1 cellular context compared by ENCODE assay signal in the genomic region with DNA sequence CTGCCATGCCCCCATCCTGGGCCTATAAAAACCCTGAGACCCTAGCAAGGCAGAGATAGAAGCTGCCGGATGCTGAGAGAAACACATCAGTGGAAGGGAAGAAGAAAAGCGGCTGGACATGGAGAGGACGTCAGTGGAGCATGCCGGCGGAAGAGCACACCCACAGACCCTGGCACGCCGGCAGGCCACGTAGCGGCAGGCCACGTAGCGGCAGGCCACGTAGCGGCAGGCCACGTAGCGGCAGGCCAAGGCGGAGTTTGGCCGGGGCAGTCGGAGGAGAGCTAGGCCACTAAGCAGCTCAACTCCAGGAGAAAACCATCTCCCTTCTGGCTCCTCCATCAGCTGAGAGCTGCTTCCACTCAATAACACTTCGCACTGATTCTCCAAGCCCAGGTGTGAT.
A peak's percentile ranks its signal among the peaks of the same experiment; 100 is the strongest.
TF ChIP-seq lines count a peak whose summit lies in the region.

No MANE protein-coding gene starts in this region.

TF ChIP-seq in K562, 482 proteins besides CTCF, POLR2A, EP300 and RAD21:
- TF ChIP-seq, protein P1, sequence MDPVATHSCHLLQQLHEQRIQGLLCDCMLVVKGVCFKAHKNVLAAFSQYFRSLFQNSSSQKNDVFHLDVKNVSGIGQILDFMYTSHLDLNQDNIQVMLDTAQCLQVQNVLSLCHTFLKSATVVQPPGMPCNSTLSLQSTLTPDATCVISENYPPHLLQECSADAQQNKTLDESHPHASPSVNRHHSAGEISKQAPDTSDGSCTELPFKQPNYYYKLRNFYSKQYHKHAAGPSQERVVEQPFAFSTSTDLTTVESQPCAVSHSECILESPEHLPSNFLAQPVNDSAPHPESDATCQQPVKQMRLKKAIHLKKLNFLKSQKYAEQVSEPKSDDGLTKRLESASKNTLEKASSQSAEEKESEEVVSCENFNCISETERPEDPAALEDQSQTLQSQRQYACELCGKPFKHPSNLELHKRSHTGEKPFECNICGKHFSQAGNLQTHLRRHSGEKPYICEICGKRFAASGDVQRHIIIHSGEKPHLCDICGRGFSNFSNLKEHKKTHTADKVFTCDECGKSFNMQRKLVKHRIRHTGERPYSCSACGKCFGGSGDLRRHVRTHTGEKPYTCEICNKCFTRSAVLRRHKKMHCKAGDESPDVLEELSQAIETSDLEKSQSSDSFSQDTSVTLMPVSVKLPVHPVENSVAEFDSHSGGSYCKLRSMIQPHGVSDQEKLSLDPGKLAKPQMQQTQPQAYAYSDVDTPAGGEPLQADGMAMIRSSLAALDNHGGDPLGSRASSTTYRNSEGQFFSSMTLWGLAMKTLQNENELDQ (CRISPR knock-in tag; IDR thresholded peaks at IDR 0.05; ENCODE audit: borderline replicate concordance): no peak
- TF ChIP-seq, protein P2, sequence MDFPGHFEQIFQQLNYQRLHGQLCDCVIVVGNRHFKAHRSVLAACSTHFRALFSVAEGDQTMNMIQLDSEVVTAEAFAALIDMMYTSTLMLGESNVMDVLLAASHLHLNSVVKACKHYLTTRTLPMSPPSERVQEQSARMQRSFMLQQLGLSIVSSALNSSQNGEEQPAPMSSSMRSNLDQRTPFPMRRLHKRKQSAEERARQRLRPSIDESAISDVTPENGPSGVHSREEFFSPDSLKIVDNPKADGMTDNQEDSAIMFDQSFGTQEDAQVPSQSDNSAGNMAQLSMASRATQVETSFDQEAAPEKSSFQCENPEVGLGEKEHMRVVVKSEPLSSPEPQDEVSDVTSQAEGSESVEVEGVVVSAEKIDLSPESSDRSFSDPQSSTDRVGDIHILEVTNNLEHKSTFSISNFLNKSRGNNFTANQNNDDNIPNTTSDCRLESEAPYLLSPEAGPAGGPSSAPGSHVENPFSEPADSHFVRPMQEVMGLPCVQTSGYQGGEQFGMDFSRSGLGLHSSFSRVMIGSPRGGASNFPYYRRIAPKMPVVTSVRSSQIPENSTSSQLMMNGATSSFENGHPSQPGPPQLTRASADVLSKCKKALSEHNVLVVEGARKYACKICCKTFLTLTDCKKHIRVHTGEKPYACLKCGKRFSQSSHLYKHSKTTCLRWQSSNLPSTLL (IDR thresholded peaks at IDR 0.05): 0 out of 2 replicates have a peak, but pooled peaks have one; percentile 2
- TF ChIP-seq, protein P3, sequence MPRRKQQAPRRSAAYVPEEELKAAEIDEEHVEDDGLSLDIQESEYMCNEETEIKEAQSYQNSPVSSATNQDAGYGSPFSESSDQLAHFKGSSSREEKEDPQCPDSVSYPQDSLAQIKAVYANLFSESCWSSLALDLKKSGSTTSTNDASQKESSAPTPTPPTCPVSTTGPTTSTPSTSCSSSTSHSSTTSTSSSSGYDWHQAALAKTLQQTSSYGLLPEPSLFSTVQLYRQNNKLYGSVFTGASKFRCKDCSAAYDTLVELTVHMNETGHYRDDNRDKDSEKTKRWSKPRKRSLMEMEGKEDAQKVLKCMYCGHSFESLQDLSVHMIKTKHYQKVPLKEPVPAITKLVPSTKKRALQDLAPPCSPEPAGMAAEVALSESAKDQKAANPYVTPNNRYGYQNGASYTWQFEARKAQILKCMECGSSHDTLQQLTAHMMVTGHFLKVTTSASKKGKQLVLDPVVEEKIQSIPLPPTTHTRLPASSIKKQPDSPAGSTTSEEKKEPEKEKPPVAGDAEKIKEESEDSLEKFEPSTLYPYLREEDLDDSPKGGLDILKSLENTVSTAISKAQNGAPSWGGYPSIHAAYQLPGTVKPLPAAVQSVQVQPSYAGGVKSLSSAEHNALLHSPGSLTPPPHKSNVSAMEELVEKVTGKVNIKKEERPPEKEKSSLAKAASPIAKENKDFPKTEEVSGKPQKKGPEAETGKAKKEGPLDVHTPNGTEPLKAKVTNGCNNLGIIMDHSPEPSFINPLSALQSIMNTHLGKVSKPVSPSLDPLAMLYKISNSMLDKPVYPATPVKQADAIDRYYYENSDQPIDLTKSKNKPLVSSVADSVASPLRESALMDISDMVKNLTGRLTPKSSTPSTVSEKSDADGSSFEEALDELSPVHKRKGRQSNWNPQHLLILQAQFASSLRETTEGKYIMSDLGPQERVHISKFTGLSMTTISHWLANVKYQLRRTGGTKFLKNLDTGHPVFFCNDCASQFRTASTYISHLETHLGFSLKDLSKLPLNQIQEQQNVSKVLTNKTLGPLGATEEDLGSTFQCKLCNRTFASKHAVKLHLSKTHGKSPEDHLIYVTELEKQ (CRISPR knock-in tag; IDR thresholded peaks at IDR 0.05): no peak
- TF ChIP-seq SNIP1 (IDR thresholded peaks at IDR 0.05; ENCODE audit: low read depth): no peak
- TF ChIP-seq, protein P4, sequence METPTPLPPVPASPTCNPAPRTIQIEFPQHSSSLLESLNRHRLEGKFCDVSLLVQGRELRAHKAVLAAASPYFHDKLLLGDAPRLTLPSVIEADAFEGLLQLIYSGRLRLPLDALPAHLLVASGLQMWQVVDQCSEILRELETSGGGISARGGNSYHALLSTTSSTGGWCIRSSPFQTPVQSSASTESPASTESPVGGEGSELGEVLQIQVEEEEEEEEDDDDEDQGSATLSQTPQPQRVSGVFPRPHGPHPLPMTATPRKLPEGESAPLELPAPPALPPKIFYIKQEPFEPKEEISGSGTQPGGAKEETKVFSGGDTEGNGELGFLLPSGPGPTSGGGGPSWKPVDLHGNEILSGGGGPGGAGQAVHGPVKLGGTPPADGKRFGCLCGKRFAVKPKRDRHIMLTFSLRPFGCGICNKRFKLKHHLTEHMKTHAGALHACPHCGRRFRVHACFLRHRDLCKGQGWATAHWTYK (CRISPR knock-in tag; IDR thresholded peaks at IDR 0.05): peak; percentile 99
TF ChIP-seq in K562: peak in this region for 2.
